9 cellular contexts compared by ENCODE assay signal in genomic region chr5:96434201-96434645, GRCh38. TPM values are rescaled to one million over a fixed set of nuclear protein-coding genes. Genes with fewer than 3 reads are reported as not detected.
DNase-seq lines count a peak whose midpoint lies in the region; ATAC-seq and TF ChIP-seq lines count a peak whose summit lies in the region.
"Had no signal": no experiment of that assay in that cellular context is flagged by ENCODE, and none has a peak within 500 bp of the region (broad histone marks: within the 10 kb centered on the region; RNA-seq: fewer than 3 reads in every experiment).

No MANE protein-coding gene starts in this region.

- H3K36me3 Mint-ChIP-seq in activated CD8-positive, alpha-beta memory T cell treated with anti-CD3 and anti-CD28 coated beads, Interleukin-2, amount 10 ng/mL, durations not matched to agents 7 days and 5 days: peaks cover 4% of the 10 kb centered on the region
- H3K36me3 Mint-ChIP-seq in neural crest cell (ENCODE audit: low read depth): no peaks in the 10 kb centered on the region

- H3K4me1 Mint-ChIP-seq in activated CD8-positive, alpha-beta memory T cell treated with anti-CD3 and anti-CD28 coated beads, Interleukin-2, amount 10 ng/mL, durations not matched to agents 7 days and 5 days: peaks cover 5% of the 10 kb centered on the region
- peaks cover 35% of the 10 kb centered on the region for H3K4me1 Mint-ChIP-seq in neural crest cell

- no peaks in the 10 kb centered on the region for H3K9me3 ChIP-seq in gastroesophageal sphincter

- H3K9me3 Mint-ChIP-seq in activated CD8-positive, alpha-beta memory T cell treated with anti-CD3 and anti-CD28 coated beads, Interleukin-2, amount 10 ng/mL, durations not matched to agents 7 days and 5 days (ENCODE audit: low read depth): no peaks in the 10 kb centered on the region
- H3K9me3 Mint-ChIP-seq in neural crest cell: no peaks in the 10 kb centered on the region
- H3K9me3 Mint-ChIP-seq: activated T-cell treated with anti-CD3 and anti-CD28 coated beads, Interleukin-2, amount 50 U/mL, for 4 hours had no signal

- WGBS in gastroesophageal sphincter (ENCODE audit: low coverage in 1 of 2), 2 donors: 0 to 2% methylated on average over 6 to 8 of the region's 11 CpGs

- no peaks in the 10 kb centered on the region for H3K36me3 ChIP-seq in gastroesophageal sphincter

- TF ChIP-seq CTCF in fibroblast of pulmonary artery (IDR thresholded peaks at IDR 0.05; ENCODE audit: low read length, missing control alignments) (no peak), neural crest cell (conservative IDR thresholded peaks at IDR 0.05) (no peak), gastroesophageal sphincter (IDR thresholded peaks at IDR 0.05) (no peak)

- TF ChIP-seq EP300 in gastroesophageal sphincter (IDR thresholded peaks at IDR 0.05): no peak

- TF ChIP-seq POLR2A in gastroesophageal sphincter (IDR thresholded peaks at IDR 0.05): no peak

- peaks cover 58% of the 10 kb centered on the region for H3K27me3 ChIP-seq in gastroesophageal sphincter

- H3K4me3 ChIP-seq in fibroblast of pulmonary artery (replicated peaks; ENCODE audit: low read depth, low read length): no peak overlapping the region
- no peak overlapping the region for H3K4me3 ChIP-seq in gastroesophageal sphincter

- DNase-seq in NCI-H2171 treated with DMSO at 0.1 percent for 48 hours (lab: John Stamatoyannopoulos, UW) (peak; percentile 13), NCI-H2171 (lab: John Stamatoyannopoulos, UW) (no peak), NCI-H226 (peak; percentile 52), fibroblast of pulmonary artery (ENCODE audit: low read depth) (peak; percentile 87), neural crest cell (ENCODE audit: low read depth, low spot score) (peak; percentile 74)
- DNase-seq in activated CD8-positive, alpha-beta memory T cell treated with anti-CD3 and anti-CD28 coated beads, Interleukin-2, amount 10 ng/mL, durations not matched to agents 7 days and 5 days: peak; percentile 67
- DNase-seq: activated T-cell treated with anti-CD3 and anti-CD28 coated beads, Interleukin-2, amount 50 U/mL, for 4 hours had no signal

- peaks cover 82% of the 10 kb centered on the region for H3K27me3 Mint-ChIP-seq in activated CD8-positive, alpha-beta memory T cell treated with anti-CD3 and anti-CD28 coated beads, Interleukin-2, amount 10 ng/mL, durations not matched to agents 7 days and 5 days
- peaks cover 90% of the 10 kb centered on the region for H3K27me3 Mint-ChIP-seq in neural crest cell (ENCODE audit: low read depth)

- H3K27ac ChIP-seq in gastroesophageal sphincter: no peak overlapping the region

- peaks cover 0 to 36% (median 15%) of the 10 kb centered on the region in 3 donors for H3K4me1 ChIP-seq in gastroesophageal sphincter

- no peak overlapping the region for H3K27ac Mint-ChIP-seq in activated CD8-positive, alpha-beta memory T cell treated with anti-CD3 and anti-CD28 coated beads, Interleukin-2, amount 10 ng/mL, durations not matched to agents 7 days and 5 days
- H3K27ac Mint-ChIP-seq in neural crest cell (ENCODE audit: unreplicated experiment): no peak overlapping the region

- peak; percentile 65 for ATAC-seq in HG02981 (IDR thresholded peaks at IDR 0.05; ENCODE audit: unreplicated experiment)
- ATAC-seq in activated CD8-positive, alpha-beta memory T cell treated with anti-CD3 and anti-CD28 coated beads, Interleukin-2, amount 10 ng/mL, durations not matched to agents 7 days and 5 days: peak; percentile 55
- ATAC-seq in gastroesophageal sphincter: no peak

- CTCF ChIA-PET in activated CD8-positive, alpha-beta memory T cell treated with anti-CD3 and anti-CD28 coated beads, Interleukin-2, amount 10 ng/mL, durations not matched to agents 7 days and 5 days (lab: Charles Lee): no interaction called here

- H3K4me3 Mint-ChIP-seq in activated CD8-positive, alpha-beta memory T cell treated with anti-CD3 and anti-CD28 coated beads, Interleukin-2, amount 10 ng/mL, durations not matched to agents 7 days and 5 days: no peak overlapping the region
- peak overlapping the region; percentile 54 for H3K4me3 Mint-ChIP-seq in neural crest cell
- H3K4me3 Mint-ChIP-seq: activated T-cell treated with anti-CD3 and anti-CD28 coated beads, Interleukin-2, amount 50 U/mL, for 4 hours had no signal

RNA-seq across cellular contexts. Expression of gene PCSK1, which starts 1.2 kb away (rescaled TPM):
- not detected for total RNA-seq in activated CD8-positive, alpha-beta memory T cell treated with anti-CD3 and anti-CD28 coated beads, Interleukin-2, amount 10 ng/mL, durations not matched to agents 7 days and 5 days
- total RNA-seq in neural crest cell (0.47 and 0.52 TPM in 2 replicates), gastroesophageal sphincter (1 to 10 TPM in 1 of 4 donors, under 1 TPM in 2, not detected in 1; 0.62 to 1.6 (median 0.92) TPM)
- total RNA-seq: activated T-cell treated with anti-CD3 and anti-CD28 coated beads, Interleukin-2, amount 50 U/mL, for 4 hours had no signal
